In genomic region chr11:130703489-130704190, GRCh38 we compare ENCODE assay signal across 33 cellular contexts.
"Had no signal": no experiment of that assay in that cellular context is flagged by ENCODE, and none has a peak within 500 bp of the region (broad histone marks: within the 10 kb centered on the region; RNA-seq: fewer than 3 reads in every experiment).

No MANE protein-coding gene starts in this region.

- H3K4me1 ChIP-seq: adrenal gland, body of pancreas had no signal

- H3K27me3 ChIP-seq: adrenal gland, body of pancreas had no signal

- H3K27ac ChIP-seq: adrenal gland, body of pancreas, epithelial cell of prostate had no signal

- H3K9me3 ChIP-seq: adrenal gland, body of pancreas had no signal

- H3K4me3 ChIP-seq: adrenal gland, body of pancreas had no signal

- DNase-seq: activated CD4-positive, alpha-beta memory T cell treated with anti-CD3 and anti-CD28 coated beads for 36 hours; activated CD4-positive, alpha-beta T cell treated with anti-CD3 and anti-CD28 coated beads for 36 hours; activated CD4-positive, alpha-beta T cell treated with anti-CD3 and anti-CD28 coated beads, Interleukin-2, amount 10 ng/mL, durations not matched to agents 24 days and 14 days; activated CD4-positive, CD25-positive, alpha-beta regulatory T cell; activated CD4-positive, CD25-positive, alpha-beta regulatory T cell treated with anti-CD3 and anti-CD28 coated beads, Interleukin-2, amount 50 U/mL, for 72 hours; activated CD8-positive, alpha-beta memory T cell treated with anti-CD3 and anti-CD28 coated beads, Interleukin-2, amount 10 ng/mL, durations not matched to agents 7 days and 5 days; activated CD8-positive, alpha-beta memory T cell treated with anti-CD3 and anti-CD28 coated beads, Interleukin-2, amount 50 U/mL, for 4 hours; activated CD8-positive, alpha-beta T cell treated with anti-CD3 and anti-CD28 coated beads, Interleukin-2, amount 10 ng/mL, durations not matched to agents 7 days and 5 days; activated effector memory CD4-positive, alpha-beta T cell treated with anti-CD3 and anti-CD28 coated beads, Interleukin-2, amount 50 U/mL, for 16 hours; activated naive CD4-positive, alpha-beta T cell treated with anti-CD3 and anti-CD28 coated beads for 36 hours; activated naive CD8-positive, alpha-beta T cell treated with anti-CD3 and anti-CD28 coated beads for 36 hours; activated naive CD8-positive, alpha-beta T cell treated with anti-CD3 and anti-CD28 coated beads, Interleukin-2, amount 50 U/mL, for 24 hours; activated T-cell treated with anti-CD3 and anti-CD28 coated beads, Interleukin-2, amount 50 U/mL, for 1 hour; activated T-cell treated with anti-CD3 and anti-CD28 coated beads, Interleukin-2, amount 50 U/mL, for 48 hours; adrenal gland; amygdala; aorta; body of pancreas; caudate nucleus; cortex of kidney; dermis blood vessel endothelial cell; effector CD4-positive, alpha-beta T cell; effector memory CD8-positive, alpha-beta T cell; foreskin fibroblast; head of caudate nucleus; T-helper 1 cell; T-helper 17 cell; T1000 had no signal

- FAIRE-seq: colon, endometrium, endothelial cell of umbilical vein, frontal cortex had no signal

- H3K36me3 ChIP-seq: adrenal gland had no signal
